Comparison of ENCODE assay signal across 8 cellular contexts in genomic region chr1:32989160-32989894, GRCh38. TPM values are rescaled to one million over a fixed set of nuclear protein-coding genes. Genes with fewer than 3 reads are reported as not detected.
DNase-seq lines count a peak whose midpoint lies in the region; ATAC-seq and TF ChIP-seq lines count a peak whose summit lies in the region.

No MANE protein-coding gene starts in this region.

- no peaks in the 10 kb centered on the region for H3K23me2 ChIP-seq in H9 (ENCODE audit: insufficient read length, low read depth, low read length, poor library complexity, severe bottlenecking)

- no peak overlapping the region for H2AK5ac ChIP-seq in H9 (ENCODE audit: insufficient read length, low read length)

- H3K79me2 ChIP-seq in H9 (ENCODE audit: insufficient read depth, low read length): no peaks in the 10 kb centered on the region

- H4K5ac ChIP-seq in H9 (ENCODE audit: insufficient read length, low read depth, low read length): no peak overlapping the region

- no peak overlapping the region for H2BK120ac ChIP-seq in H9 (ENCODE audit: low read depth, low read length, poor library complexity, severe bottlenecking)

- POLR2A ChIA-PET in Panc1 (lab: Charles Lee): no interaction called here
- POLR2A ChIA-PET in MCF 10A (lab: Yijun Ruan, JAX): interaction anchor here (0.5 to 13.0 kb wide), 15 partner anchors 8 to 172 kb away, joined by 3 to 255 read pairs (median 3); partner anchors contain the start of genes RNF19B, S100PBP and YARS1

- H3K36me3 ChIP-seq in Panc1 (ENCODE audit: control insufficient read depth, insufficient read depth, low read length) (no peaks in the 10 kb centered on the region), lower lobe of right lung (no peaks in the 10 kb centered on the region), subcutaneous abdominal adipose tissue (ENCODE audit: control insufficient read depth in 5 of 5, insufficient read depth in 5 of 5, low read length in 5 of 5) (no peaks in the 10 kb centered on the region)

- TF ChIP-seq CTCF in Panc1 (IDR thresholded peaks at IDR 0.05): no peak
- no peak for TF ChIP-seq CTCF in MCF 10A (IDR thresholded peaks at IDR 0.05; ENCODE audit: unreplicated experiment)
- no peak for TF ChIP-seq CTCF in lower lobe of right lung (IDR thresholded peaks at IDR 0.05)
- no peak for TF ChIP-seq CTCF in H9 (conservative IDR thresholded peaks at IDR 0.05)

- no peak overlapping the region for H3K18ac ChIP-seq in H9 (ENCODE audit: insufficient read length, low read depth, low read length)

- no peak overlapping the region for H2BK20ac ChIP-seq in H9 (ENCODE audit: low read depth, low read length, poor library complexity, severe bottlenecking)

- no peak overlapping the region for H3K14ac ChIP-seq in H9 (ENCODE audit: insufficient read depth, low read length)

- H2BK12ac ChIP-seq in H9 (ENCODE audit: insufficient read length, low read depth, low read length): no peak overlapping the region

- H2BK15ac ChIP-seq in H9 (ENCODE audit: low read depth, low read length): no peak overlapping the region

- peaks cover 35% of the 10 kb centered on the region for H3K4me1 Mint-ChIP-seq in MCF 10A (ENCODE audit: insufficient read depth, unreplicated experiment)
- H3K4me1 Mint-ChIP-seq in H9: peaks cover 27 to 30% of the 10 kb centered on the region in 2 experiments

- H3K9me3 ChIP-seq in Panc1 (ENCODE audit: control insufficient read depth, insufficient read depth, low read depth, low read length) (no peaks in the 10 kb centered on the region), lower lobe of right lung (no peaks in the 10 kb centered on the region), subcutaneous abdominal adipose tissue (ENCODE audit: control insufficient read depth in 5 of 5, low read length in 5 of 5) (no peaks in the 10 kb centered on the region), H9 (ENCODE audit: control insufficient read depth, low read depth, low read length) (no peaks in the 10 kb centered on the region)

- H3K4me3 Mint-ChIP-seq in MCF 10A (ENCODE audit: unreplicated experiment): peak overlapping the region; percentile 46
- H3K4me3 Mint-ChIP-seq in H9: no peak overlapping the region

- H3K4me2 ChIP-seq in H9 (ENCODE audit: insufficient read depth, insufficient read length, low read length): no peak overlapping the region

- H3K4me1 ChIP-seq in Panc1 (ENCODE audit: control insufficient read depth, insufficient read depth, low read length) (peaks cover 8% of the 10 kb centered on the region; the same call in 1 of the 2 replicates), lower lobe of right lung (peaks cover 65% of the 10 kb centered on the region), subcutaneous abdominal adipose tissue (ENCODE audit: control insufficient read depth in 5 of 5, insufficient read depth in 5 of 5, low read length in 5 of 5) (peaks cover 11 to 65% (median 35%) of the 10 kb centered on the region in 5 donors), H9 (ENCODE audit: insufficient read depth, low read length) (peaks cover 8% of the 10 kb centered on the region; the same call in 1 of the 2 replicates)

- BruUV-seq in Panc1 (replicated peaks; lab: Mats Ljungman, UMichigan): no TSS peak
- BruUV-seq in MCF 10A (replicated peaks; lab: Mats Ljungman, UMichigan): TSS peak; percentile 44

- H3K27me3 Mint-ChIP-seq in MCF 10A (ENCODE audit: insufficient read depth, unreplicated experiment) (no peaks in the 10 kb centered on the region), H9 (ENCODE audit: low read depth) (peaks cover 2% of the 10 kb centered on the region; the same call in 1 of the 2 replicates)

- no peak overlapping the region for H3K23ac ChIP-seq in H9 (ENCODE audit: insufficient read length, low read depth, low read length)

- in situ Hi-C loops in Panc1 (cut with HindIII; ENCODE audit: low pct_unique_long_range_greater_than_20kb, low sequenced_read_pairs): no loop called here

- H2BK5ac ChIP-seq in H9 (ENCODE audit: insufficient read length, low read length): no peak overlapping the region

- CTCF ChIA-PET in Panc1 (lab: Charles Lee) (interaction anchor here (0.9 kb wide), 1 partner anchor 46 kb away, joined by 4 read pairs; no protein-coding TSS in a partner anchor), MCF 10A (lab: Yijun Ruan, JAX) (interaction anchor here (0.8 to 2.2 kb wide), 7 partner anchors 17 to 97 kb away, joined by 3 to 13 read pairs (median 4); no protein-coding TSS in a partner anchor)

- H3K9me3 Mint-ChIP-seq in MCF 10A (ENCODE audit: unreplicated experiment) (no peaks in the 10 kb centered on the region), H9 (no peaks in the 10 kb centered on the region)

- H3K4ac ChIP-seq in H9 (ENCODE audit: low read depth, low read length): no peak overlapping the region

- H3K4me3 ChIP-seq in Panc1 (ENCODE audit: low read depth in 2 of 2, low read length in 2 of 2) (no peak overlapping the region; a peak in 1 of 4 replicates), lower lobe of right lung (no peak overlapping the region), subcutaneous abdominal adipose tissue (ENCODE audit: low read depth in 1 of 5, low read length in 5 of 5) (peak overlapping the region in 3 of 5 donors; percentile 19 to 30 (median 24))

- peak overlapping the region; percentile 49 for H3K27ac ChIP-seq in Panc1 (ENCODE audit: low read length)
- H3K27ac ChIP-seq in lower lobe of right lung: peak overlapping the region; percentile 65
- peak overlapping the region; percentile 90 for H3K27ac ChIP-seq in subcutaneous abdominal adipose tissue (ENCODE audit: low read depth, low read length)
- no peak overlapping the region for H3K27ac ChIP-seq in H9 (ENCODE audit: insufficient read length, low read depth, low read length)

- WGBS in H9 (ENCODE audit: extremely low coverage, insufficient read length, low lambda C conversion rate): no CpG with 5 or more reads among the region's 6 CpGs

- H3K36me3 Mint-ChIP-seq in MCF 10A (ENCODE audit: insufficient read depth, unreplicated experiment) (peaks cover 7% of the 10 kb centered on the region), H9 (ENCODE audit: insufficient read depth in 1 of 3, low read depth in 3 of 3) (no peaks in the 10 kb centered on the region)

- H2AFZ ChIP-seq in H9 (ENCODE audit: low read length): no peak overlapping the region

- no peak overlapping the region for H3T11ph ChIP-seq in H9 (ENCODE audit: low read length)

- H3K56ac ChIP-seq in H9 (ENCODE audit: insufficient read length, low read depth, low read length): no peak overlapping the region

- intact Hi-C loops in Panc1 (cut with micrococcal nuclease; ENCODE audit: unreplicated experiment) (no loop called here), MCF 10A (cut with micrococcal nuclease) (loop anchor here (1.0 to 2.0 kb wide), 2 partner anchors 25 to 35 kb away; partner anchors contain the start of gene RNF19B), lower lobe of right lung (cut with DNase I) (no loop called here)

- H3K9ac ChIP-seq in subcutaneous abdominal adipose tissue (ENCODE audit: low read length in 5 of 5) (peak overlapping the region in 4 of 5 donors; percentile 7 to 58 (median 14)), H9 (ENCODE audit: extremely low read depth, insufficient read length, low read length) (no peak overlapping the region)

- H3K79me1 ChIP-seq in H9 (ENCODE audit: insufficient read depth, low read depth, low read length, poor library complexity, severe bottlenecking): no peaks in the 10 kb centered on the region

- no peak overlapping the region for H4K8ac ChIP-seq in H9 (replicated peaks; ENCODE audit: insufficient read length, low read depth, low read length)

- H3K27ac Mint-ChIP-seq in MCF 10A (ENCODE audit: low read depth, unreplicated experiment) (peak overlapping the region; percentile 92), H9 (0 out of 7 replicates have a peak overlapping the region, but pooled peaks of 1 of the 3 experiments have one; percentile 9)

- no peak overlapping the region for H4K91ac ChIP-seq in H9 (ENCODE audit: insufficient read length, low read depth, low read length)

- H3K27me3 ChIP-seq in Panc1 (ENCODE audit: control insufficient read depth, insufficient read depth, low read length): no peaks in the 10 kb centered on the region
- H3K27me3 ChIP-seq in lower lobe of right lung (ENCODE audit: low read depth): no peaks in the 10 kb centered on the region
- no peaks in the 10 kb centered on the region for H3K27me3 ChIP-seq in subcutaneous abdominal adipose tissue (ENCODE audit: control insufficient read depth in 5 of 5, insufficient read depth in 4 of 5, low read length in 5 of 5)
- H3K27me3 ChIP-seq in H9 (ENCODE audit: insufficient read depth, low read length): no peaks in the 10 kb centered on the region

- H4K20me1 ChIP-seq in H9 (ENCODE audit: control insufficient read depth, insufficient read depth, insufficient read length): no peaks in the 10 kb centered on the region

- ATAC-seq in Panc1: peak; percentile 69
- peak; percentile 65 to 88 for ATAC-seq in lower lobe of right lung

- peak; percentile 88 for DNase-seq in GM04503 (ENCODE audit: low read depth)
- peak; percentile 79 for DNase-seq in Panc1 (ENCODE audit: low read depth, low spot score)
- DNase-seq in MCF 10A (ENCODE audit: unreplicated experiment): peak; percentile 98
- DNase-seq in lower lobe of right lung: peak; percentile 80
- DNase-seq in H9: no peak
- no peak for DNase-seq in NCI-H2081 (lab: John Stamatoyannopoulos, UW)
- no peak for DNase-seq in NCI-H1092 (lab: John Stamatoyannopoulos, UW)

RNA-seq across cellular contexts. Expression of gene RNF19B, which starts 24.7 kb away (rescaled TPM):
- 29.1 TPM for total RNA-seq in Panc1 (2021; ENCODE audit: unreplicated experiment)
- 20.4 TPM for polyA plus RNA-seq in Panc1 (2012; ENCODE audit: insufficient read length)
- 38.0 and 41.3 TPM in 2 replicates for total RNA-seq in MCF 10A (2022)
- total RNA-seq in lower lobe of right lung: 27.9 TPM
- total RNA-seq in H9 (2021): 15.0 and 15.6 TPM in 2 replicates

RNA-seq across cellular contexts. Expression of gene AK2, which starts 47.4 kb away (rescaled TPM):
- total RNA-seq in Panc1 (2021; ENCODE audit: unreplicated experiment) (213 TPM), MCF 10A (2022) (286 and 390 TPM in 2 replicates), lower lobe of right lung (103 TPM), H9 (2021) (144 and 159 TPM in 2 replicates)
- 184 TPM for polyA plus RNA-seq in Panc1 (2012; ENCODE audit: insufficient read length)

Comparison
In these comparisons a context has a peak if more than half of its experiments do, and no peak if none do; other contexts are left out.
1. DNase-seq: peak in GM04503 (single experiment), Panc1 (single experiment), MCF 10A (single experiment) and lower lobe of right lung (single experiment); none in H9 (single experiment), NCI-H2081 (0 of 2) and NCI-H1092 (single experiment).
2. H3K4me3 ChIP-seq: peak in subcutaneous abdominal adipose tissue (3 of 5); none in Panc1 (0 of 2) and lower lobe of right lung (single experiment).